8 cellular contexts compared by ENCODE assay signal in genomic region chr13:80030491-80030890, GRCh38.
DNase-seq lines count a peak whose midpoint lies in the region; FAIRE-seq and TF ChIP-seq lines count a peak whose summit lies in the region.

No MANE protein-coding gene starts in this region.

- no peaks in the 10 kb centered on the region for H3K27me3 ChIP-seq in kidney epithelial cell (ENCODE audit: control insufficient read depth, insufficient read depth, low read length)
- H3K27me3 ChIP-seq in effector memory CD4-positive, alpha-beta T cell (replicated peaks; ENCODE audit: control insufficient read depth, insufficient read depth, low read length, poor library complexity, severe bottlenecking): no peaks in the 10 kb centered on the region

- peaks cover 0 to 3% (median 0%) of the 10 kb centered on the region in 7 donors for H3K9me3 Mint-ChIP-seq in CD14-positive monocyte

- peaks cover 8% of the 10 kb centered on the region for H3K4me1 Mint-ChIP-seq in CD14-positive monocyte

- FAIRE-seq in frontal cortex (lab: Jason Lieb, UNC): no peak

- H3K36me3 Mint-ChIP-seq in CD14-positive monocyte: no peaks in the 10 kb centered on the region

- no peak overlapping the region for H3K4me3 Mint-ChIP-seq in CD14-positive monocyte

- no peaks in the 10 kb centered on the region for H3K9me3 ChIP-seq in effector memory CD4-positive, alpha-beta T cell (ENCODE audit: control insufficient read depth, low read length)

- no peaks in the 10 kb centered on the region for H3K4me1 ChIP-seq in effector memory CD4-positive, alpha-beta T cell (ENCODE audit: control insufficient read depth, insufficient read depth, low read length, poor library complexity, severe bottlenecking)

- no peaks in the 10 kb centered on the region for H3K36me3 ChIP-seq in kidney epithelial cell (ENCODE audit: control insufficient read depth, insufficient read depth, low read length)
- H3K36me3 ChIP-seq in effector memory CD4-positive, alpha-beta T cell (ENCODE audit: control insufficient read depth, insufficient read depth, low read length): no peaks in the 10 kb centered on the region

- H3K27me3 Mint-ChIP-seq in CD14-positive monocyte (ENCODE audit: low read depth in 3 of 3): no peaks in the 10 kb centered on the region

- DNase-seq in CD14-positive monocyte (ENCODE audit: low spot score): no peak
- DNase-seq in HFF-Myc (ENCODE audit: extremely low read depth, low read depth): peak; percentile 29
- DNase-seq in SW 1271 (lab: John Stamatoyannopoulos, UW): peak; percentile 18 to 65
- no peak for DNase-seq in kidney epithelial cell (ENCODE audit: low read depth)
- no peak for DNase-seq in frontal cortex (ENCODE audit: low spot score in 2 of 2)
- DNase-seq in NCI-H2171 treated with DMSO at 0.1 percent for 48 hours (lab: John Stamatoyannopoulos, UW): no peak
- no peak for DNase-seq in stimulated activated CD4-positive, alpha-beta T cell treated with anti-CD3 and anti-CD28 coated beads, Interleukin-4, amount 100 ng/mL, for 4 hours
- DNase-seq in effector memory CD4-positive, alpha-beta T cell: no peak

- TF ChIP-seq CTCF in CD14-positive monocyte (IDR thresholded peaks at IDR 0.05) (peak; percentile 65), HFF-Myc (IDR thresholded peaks at IDR 0.05; ENCODE audit: low read depth, low read length, missing control alignments) (peak; percentile 31), kidney epithelial cell (IDR thresholded peaks at IDR 0.05; ENCODE audit: insufficient read depth, low read length, poor library complexity, severe bottlenecking) (peak; percentile 40)

- intact Hi-C loops in CD14-positive monocyte (cut with micrococcal nuclease): no loop called here

- no peak overlapping the region for H3K27ac Mint-ChIP-seq in CD14-positive monocyte

- no peak overlapping the region for H3K27ac ChIP-seq in effector memory CD4-positive, alpha-beta T cell (ENCODE audit: insufficient read depth, low read length, poor library complexity, severe bottlenecking)

- H3K4me3 ChIP-seq in HFF-Myc (replicated peaks; ENCODE audit: low read depth, low read length) (no peak overlapping the region), kidney epithelial cell (ENCODE audit: low read depth, low read length) (no peak overlapping the region)
- no peak overlapping the region for H3K4me3 ChIP-seq in effector memory CD4-positive, alpha-beta T cell (ENCODE audit: insufficient read depth, low read depth, low read length, poor library complexity, severe bottlenecking)

Comparison
In these comparisons a context has a peak if more than half of its experiments do, and no peak if none do; other contexts are left out.
1. DNase-seq: peak in HFF-Myc (single experiment) and SW 1271 (2 of 2); none in CD14-positive monocyte (single experiment), kidney epithelial cell (single experiment), frontal cortex (0 of 2), NCI-H2171 treated with DMSO at 0.1 percent for 48 hours (single experiment), stimulated activated CD4-positive, alpha-beta T cell treated with anti-CD3 and anti-CD28 coated beads, Interleukin-4, amount 100 ng/mL, for 4 hours (0 of 2) and effector memory CD4-positive, alpha-beta T cell (0 of 3).
2. Peak in every context shown above with its lines, with median percentiles within 50 percentile points of each other: CTCF ChIP-seq.